Comparison of ENCODE assay signal across 18 cellular contexts in genomic region chr2:42754776-42755140, GRCh38. TPM values are rescaled to one million over a fixed set of nuclear protein-coding genes. Genes with fewer than 3 reads are reported as not detected.
DNase-seq lines count a peak whose midpoint lies in the region; ATAC-seq and TF ChIP-seq lines count a peak whose summit lies in the region.
"Had no signal": no experiment of that assay in that cellular context is flagged by ENCODE, and none has a peak within 500 bp of the region (broad histone marks: within the 10 kb centered on the region; RNA-seq: fewer than 3 reads in every experiment).

No MANE protein-coding gene starts in this region.

- ATAC-seq in gastroesophageal sphincter (peak; percentile 6), psoas muscle (no peak), GM18502 (IDR thresholded peaks at IDR 0.05; ENCODE audit: poor library complexity, unreplicated experiment) (no peak), GM21737 (IDR thresholded peaks at IDR 0.05; ENCODE audit: unreplicated experiment) (no peak)
- ATAC-seq: HCT116 had no signal

- peaks cover 0 to 57% (median 0%) of the 10 kb centered on the region in 11 experiments; a peak in 2 of 22 replicates for H4K20me1 ChIP-seq in BLaER1 treated with 17β-estradiol and CSF1 and Interleukin-3, amounts not matched to agents 10 nM and 100 nM
- H4K20me1 ChIP-seq in OCI-LY3 (ENCODE audit: insufficient read depth, low read length), result no peaks in the 10 kb centered on the region

- intact Hi-C loops in psoas muscle (cut with DNase I), result loop anchor here in 1 of 2 donors (5.0 kb wide), 1 partner anchor 48 kb away; no protein-coding TSS in a partner anchor

- DNase-seq in psoas muscle, result no peak
- no peak for DNase-seq in NCI-H1105 treated with DMSO at 0.1 percent for 48 hours (lab: John Stamatoyannopoulos, UW)
- DNase-seq in NCI-H128 (lab: John Stamatoyannopoulos, UW; ENCODE audit: unreplicated experiment), result no peak
- DNase-seq: activated naive CD8-positive, alpha-beta T cell treated with anti-CD3 and anti-CD28 coated beads, Interleukin-2, amount 10 ng/mL, durations not matched to agents 7 days and 5 days; central memory CD4-positive, alpha-beta T cell; endodermal cell; GF-D8; IMR-90; NCI-H774; stimulated activated naive CD4-positive, alpha-beta T cell; T-helper 17 cell had no signal

- TF ChIP-seq EP300 in gastroesophageal sphincter (IDR thresholded peaks at IDR 0.05), result no peak

- peaks cover 0 to 39% (median 0%) of the 10 kb centered on the region in 11 experiments; a peak in 4 of 22 replicates for H3K27me3 ChIP-seq in BLaER1 treated with 17β-estradiol and CSF1 and Interleukin-3, amounts not matched to agents 10 nM and 100 nM
- no peaks in the 10 kb centered on the region for H3K27me3 ChIP-seq in OCI-LY3 (ENCODE audit: low read depth, low read length)
- no peaks in the 10 kb centered on the region for H3K27me3 ChIP-seq in gastroesophageal sphincter
- H3K27me3 ChIP-seq in psoas muscle (ENCODE audit: insufficient read depth in 3 of 3, low read length in 2 of 3), result no peaks in the 10 kb centered on the region

- no peak for TF ChIP-seq CTCF in OCI-LY3 (IDR thresholded peaks at IDR 0.05; ENCODE audit: low read depth, low read length)
- TF ChIP-seq CTCF in gastroesophageal sphincter (IDR thresholded peaks at IDR 0.05), result no peak
- no peak for TF ChIP-seq CTCF in psoas muscle (IDR thresholded peaks at IDR 0.05)

- peak overlapping the region; percentile 77 to 93 (median 84) for H3K4me2 ChIP-seq in BLaER1 treated with 17β-estradiol and CSF1 and Interleukin-3, amounts not matched to agents 10 nM and 100 nM
- H3K4me2 ChIP-seq in OCI-LY3 (ENCODE audit: low read length), result peak overlapping the region; percentile 69

- H3K4me1 ChIP-seq in BLaER1 treated with 17β-estradiol and CSF1 and Interleukin-3, amounts not matched to agents 10 nM and 100 nM, result peaks cover 74 to 82% (median 80%) of the 10 kb centered on the region in 10 experiments
- H3K4me1 ChIP-seq in OCI-LY3 (ENCODE audit: low read length) (peaks cover 68% of the 10 kb centered on the region), gastroesophageal sphincter (peaks cover 0 to 24% (median 0%) of the 10 kb centered on the region in 3 donors), psoas muscle (peaks cover 25% of the 10 kb centered on the region)

- H3K36me3 ChIP-seq in BLaER1 treated with 17β-estradiol and CSF1 and Interleukin-3, amounts not matched to agents 10 nM and 100 nM, result peaks cover 0 to 8% (median 0%) of the 10 kb centered on the region in 11 experiments; a peak in 1 of 22 replicates
- H3K36me3 ChIP-seq in OCI-LY3 (replicated peaks; ENCODE audit: low read depth, low read length) (peaks cover 9% of the 10 kb centered on the region), gastroesophageal sphincter (peaks cover 0 to 47% of the 10 kb centered on the region in 2 donors), psoas muscle (ENCODE audit: insufficient read depth in 1 of 2, low read depth in 1 of 2) (no peaks in the 10 kb centered on the region)

- peak overlapping the region in 9 of 11 experiments; percentile 66 to 80 (median 74); a peak in 17 of 22 replicates for H3K9ac ChIP-seq in BLaER1 treated with 17β-estradiol and CSF1 and Interleukin-3, amounts not matched to agents 10 nM and 100 nM
- H3K9ac ChIP-seq in OCI-LY3 (ENCODE audit: low read length), result peak overlapping the region; percentile 29; the same call in 1 of the 2 replicates

- no peak overlapping the region for H2AFZ ChIP-seq in OCI-LY3 (ENCODE audit: low read depth, low read length)

- no peaks in the 10 kb centered on the region for H3K79me2 ChIP-seq in OCI-LY3 (ENCODE audit: low read length)

- H3K9me3 ChIP-seq in BLaER1 treated with 17β-estradiol and CSF1 and Interleukin-3, amounts not matched to agents 10 nM and 100 nM (replicated peaks in 1 of 11), result no peaks in the 10 kb centered on the region
- H3K9me3 ChIP-seq in OCI-LY3 (ENCODE audit: insufficient read depth, low read length), result no peaks in the 10 kb centered on the region
- no peaks in the 10 kb centered on the region for H3K9me3 ChIP-seq in gastroesophageal sphincter
- H3K9me3 ChIP-seq in psoas muscle, result no peaks in the 10 kb centered on the region

- no peak overlapping the region; a peak in 1 of 20 replicates for H3K4me3 ChIP-seq in BLaER1 treated with 17β-estradiol and CSF1 and Interleukin-3, amounts not matched to agents 10 nM and 100 nM
- H3K4me3 ChIP-seq in OCI-LY3 (ENCODE audit: low read length) (peak overlapping the region; percentile 15; the same call in 1 of the 2 replicates), gastroesophageal sphincter (no peak overlapping the region), psoas muscle (no peak overlapping the region)

- 80% methylated on average over 3 of the region's 8 CpGs; no CpG with 5 or more reads in 1 of the 2 donors for WGBS in gastroesophageal sphincter (ENCODE audit: low coverage in 1 of 2), 2 donors
- WGBS in psoas muscle, 3 donors, result 36 to 52% (median 43%) methylated on average over 8 of the region's 8 CpGs

- peak overlapping the region in 9 of 11 experiments; percentile 85 to 97 (median 93); a peak in 18 of 22 replicates for H3K27ac ChIP-seq in BLaER1 treated with 17β-estradiol and CSF1 and Interleukin-3, amounts not matched to agents 10 nM and 100 nM
- peak overlapping the region; percentile 76 for H3K27ac ChIP-seq in OCI-LY3 (ENCODE audit: low read length)
- no peak overlapping the region for H3K27ac ChIP-seq in gastroesophageal sphincter
- H3K27ac ChIP-seq in psoas muscle, result peak overlapping the region; percentile 91

- no peak for TF ChIP-seq POLR2A in gastroesophageal sphincter (IDR thresholded peaks at IDR 0.05)

RNA-seq across cellular contexts. Expression of gene OXER1, which starts 9.2 kb away (rescaled TPM):
- total RNA-seq in gastroesophageal sphincter (1 to 10 TPM in 2 of 4 donors, under 1 TPM in 2; 0.37 to 2.3 (median 1.2) TPM), psoas muscle (1 to 10 TPM in 1 of 4 donors, under 1 TPM in 3; 0.19 to 1.2 (median 0.26) TPM)
- under 1 TPM; 0.04 to 0.35 (median 0.16) TPM for polyA plus RNA-seq in psoas muscle
- total RNA-seq: activated naive CD8-positive, alpha-beta T cell treated with anti-CD3 and anti-CD28 coated beads, Interleukin-2, amount 10 ng/mL, durations not matched to agents 7 days and 5 days; IMR-90; lung microvascular endothelial cell had no signal
- polyA plus RNA-seq: IMR-90 had no signal

RNA-seq across cellular contexts. Expression of gene HAAO, which starts 37.6 kb away (rescaled TPM):
- total RNA-seq in gastroesophageal sphincter, result 10 to 100 TPM in 2 of 4 donors, 1 to 10 TPM in 2; 6.0 to 19.1 (median 9.8) TPM
- total RNA-seq in psoas muscle, result 1 to 10 TPM in 3 of 4 donors, under 1 TPM in 1; 0.78 to 4.9 (median 1.9) TPM
- under 1 TPM; 0.78 to 0.93 (median 0.80) TPM for polyA plus RNA-seq in psoas muscle
- total RNA-seq: lung microvascular endothelial cell had no signal

Comparison
In these comparisons a context has a peak if more than half of its experiments do, and no peak if none do; other contexts are left out.
1. H3K27ac ChIP-seq: peak in BLaER1 treated with 17β-estradiol and CSF1 and Interleukin-3, amounts not matched to agents 10 nM and 100 nM (9 of 11), OCI-LY3 (single experiment) and psoas muscle (single experiment); none in gastroesophageal sphincter (0 of 4).